In genomic region chr12:52050116-52050770, GRCh38 we compare ENCODE assay signal across 2 cellular contexts.
A peak's percentile ranks its signal among the peaks of the same experiment; 100 is the strongest.
TF ChIP-seq lines count a peak whose summit lies in the region.

No MANE protein-coding gene starts in this region.

TF ChIP-seq in Ishikawa, 13 proteins besides CTCF, POLR2A, EP300 and RAD21:
- TF ChIP-seq CEBPB (IDR thresholded peaks at IDR 0.05): no peak
- TF ChIP-seq TCF12 (IDR thresholded peaks at IDR 0.05; ENCODE audit: low read depth): peak; percentile 5; the same call in 1 of the 2 replicates
- TF ChIP-seq NFIC (IDR thresholded peaks at IDR 0.05): peak; percentile 7; the same call in 1 of the 2 replicates

TF ChIP-seq in GM12878, 131 proteins besides CTCF, POLR2A, EP300 and RAD21:
- TF ChIP-seq CHD1 (IDR thresholded peaks at IDR 0.05; ENCODE audit: low read depth, low read length): 0 out of 2 replicates have a peak, but pooled peaks have one; percentile 30
- TF ChIP-seq, protein P1, sequence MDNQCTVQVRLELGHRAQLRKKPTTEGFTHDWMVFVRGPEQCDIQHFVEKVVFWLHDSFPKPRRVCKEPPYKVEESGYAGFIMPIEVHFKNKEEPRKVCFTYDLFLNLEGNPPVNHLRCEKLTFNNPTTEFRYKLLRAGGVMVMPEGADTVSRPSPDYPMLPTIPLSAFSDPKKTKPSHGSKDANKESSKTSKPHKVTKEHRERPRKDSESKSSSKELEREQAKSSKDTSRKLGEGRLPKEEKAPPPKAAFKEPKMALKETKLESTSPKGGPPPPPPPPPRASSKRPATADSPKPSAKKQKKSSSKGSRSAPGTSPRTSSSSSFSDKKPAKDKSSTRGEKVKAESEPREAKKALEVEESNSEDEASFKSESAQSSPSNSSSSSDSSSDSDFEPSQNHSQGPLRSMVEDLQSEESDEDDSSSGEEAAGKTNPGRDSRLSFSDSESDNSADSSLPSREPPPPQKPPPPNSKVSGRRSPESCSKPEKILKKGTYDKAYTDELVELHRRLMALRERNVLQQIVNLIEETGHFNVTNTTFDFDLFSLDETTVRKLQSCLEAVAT (IDR thresholded peaks at IDR 0.05): 0 out of 2 replicates have a peak, but pooled peaks have one; percentile 66
- TF ChIP-seq TCF12 (IDR thresholded peaks at IDR 0.05; ENCODE audit: low read depth, low read length): no peak
- TF ChIP-seq, protein P2, sequence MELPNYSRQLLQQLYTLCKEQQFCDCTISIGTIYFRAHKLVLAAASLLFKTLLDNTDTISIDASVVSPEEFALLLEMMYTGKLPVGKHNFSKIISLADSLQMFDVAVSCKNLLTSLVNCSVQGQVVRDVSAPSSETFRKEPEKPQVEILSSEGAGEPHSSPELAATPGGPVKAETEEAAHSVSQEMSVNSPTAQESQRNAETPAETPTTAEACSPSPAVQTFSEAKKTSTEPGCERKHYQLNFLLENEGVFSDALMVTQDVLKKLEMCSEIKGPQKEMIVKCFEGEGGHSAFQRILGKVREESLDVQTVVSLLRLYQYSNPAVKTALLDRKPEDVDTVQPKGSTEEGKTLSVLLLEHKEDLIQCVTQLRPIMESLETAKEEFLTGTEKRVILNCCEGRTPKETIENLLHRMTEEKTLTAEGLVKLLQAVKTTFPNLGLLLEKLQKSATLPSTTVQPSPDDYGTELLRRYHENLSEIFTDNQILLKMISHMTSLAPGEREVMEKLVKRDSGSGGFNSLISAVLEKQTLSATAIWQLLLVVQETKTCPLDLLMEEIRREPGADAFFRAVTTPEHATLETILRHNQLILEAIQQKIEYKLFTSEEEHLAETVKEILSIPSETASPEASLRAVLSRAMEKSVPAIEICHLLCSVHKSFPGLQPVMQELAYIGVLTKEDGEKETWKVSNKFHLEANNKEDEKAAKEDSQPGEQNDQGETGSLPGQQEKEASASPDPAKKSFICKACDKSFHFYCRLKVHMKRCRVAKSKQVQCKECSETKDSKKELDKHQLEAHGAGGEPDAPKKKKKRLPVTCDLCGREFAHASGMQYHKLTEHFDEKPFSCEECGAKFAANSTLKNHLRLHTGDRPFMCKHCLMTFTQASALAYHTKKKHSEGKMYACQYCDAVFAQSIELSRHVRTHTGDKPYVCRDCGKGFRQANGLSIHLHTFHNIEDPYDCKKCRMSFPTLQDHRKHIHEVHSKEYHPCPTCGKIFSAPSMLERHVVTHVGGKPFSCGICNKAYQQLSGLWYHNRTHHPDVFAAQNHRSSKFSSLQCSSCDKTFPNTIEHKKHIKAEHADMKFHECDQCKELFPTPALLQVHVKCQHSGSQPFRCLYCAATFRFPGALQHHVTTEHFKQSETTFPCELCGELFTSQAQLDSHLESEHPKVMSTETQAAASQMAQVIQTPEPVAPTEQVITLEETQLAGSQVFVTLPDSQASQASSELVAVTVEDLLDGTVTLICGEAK (IDR thresholded peaks at IDR 0.05; ENCODE audit: borderline replicate concordance): peak; percentile 55; the same call in 1 of the 2 replicates
- TF ChIP-seq SP1 (IDR thresholded peaks at IDR 0.05; ENCODE audit: low read depth, low read length): peak; percentile 3
- no peak for TF ChIP-seq MTA2 (IDR thresholded peaks at IDR 0.05; ENCODE audit: low read depth)
- peak; percentile 81 for TF ChIP-seq POLR2AphosphoS5 (IDR thresholded peaks at IDR 0.05; ENCODE audit: low read length)
- TF ChIP-seq ZNF687 (IDR thresholded peaks at IDR 0.05): 0 out of 2 replicates have a peak, but pooled peaks have one; percentile 32
- peak; percentile 26; the same call in 1 of the 2 replicates for TF ChIP-seq SPI1 (IDR thresholded peaks at IDR 0.05; ENCODE audit: borderline replicate concordance, insufficient read depth, low read depth, low read length)
TF ChIP-seq in GM12878: peak in this region for 7.
